ENCODE assay signal across 8 cellular contexts in genomic region chr9:33139421-33140228, GRCh38. TPM values are rescaled to one million over a fixed set of nuclear protein-coding genes. Genes with fewer than 3 reads are reported as not detected.
DNase-seq lines count a peak whose midpoint lies in the region; ATAC-seq and TF ChIP-seq lines count a peak whose summit lies in the region.

No MANE protein-coding gene starts in this region.

- intact Hi-C loops in adrenal gland (cut with DNase I), result no loop called here

- no peaks in the 10 kb centered on the region for H3K9me3 Mint-ChIP-seq in T-helper 2 cell treated with Interferon-gamma antibody and Interleukin-4, amounts not matched to agents 5 μg/mL and 100 μg/mL, for 36 hours
- H3K9me3 Mint-ChIP-seq in stimulated activated memory B cell treated with anti-CD40 and anti-IgM and Interleukin-4, amounts not matched to agents 10 μg/mL and 1 μg/mL and 100 μg/mL, for 72 hours, result no peaks in the 10 kb centered on the region

- no peaks in the 10 kb centered on the region for H3K27me3 Mint-ChIP-seq in T-helper 2 cell treated with Interferon-gamma antibody and Interleukin-4, amounts not matched to agents 5 μg/mL and 100 μg/mL, for 36 hours (ENCODE audit: low read depth)
- no peaks in the 10 kb centered on the region for H3K27me3 Mint-ChIP-seq in stimulated activated memory B cell treated with anti-CD40 and anti-IgM and Interleukin-4, amounts not matched to agents 10 μg/mL and 1 μg/mL and 100 μg/mL, for 72 hours

- no peaks in the 10 kb centered on the region for H3K9me3 ChIP-seq in adrenal gland (replicated peaks in 1 of 3)

- TF ChIP-seq CTCF in adrenal gland (IDR thresholded peaks at IDR 0.05), result no peak

- peaks cover 58 to 81% of the 10 kb centered on the region in 2 donors for H3K4me1 ChIP-seq in adrenal gland (replicated peaks in 1 of 2)

- no peak overlapping the region for H3K4me3 Mint-ChIP-seq in T-helper 2 cell treated with Interferon-gamma antibody and Interleukin-4, amounts not matched to agents 5 μg/mL and 100 μg/mL, for 36 hours
- H3K4me3 Mint-ChIP-seq in stimulated activated memory B cell treated with anti-CD40 and anti-IgM and Interleukin-4, amounts not matched to agents 10 μg/mL and 1 μg/mL and 100 μg/mL, for 72 hours, result peak overlapping the region; percentile 41

- no peaks in the 10 kb centered on the region for H3K27me3 ChIP-seq in adrenal gland

- peak overlapping the region; percentile 33 for H3K27ac Mint-ChIP-seq in T-helper 2 cell treated with Interferon-gamma antibody and Interleukin-4, amounts not matched to agents 5 μg/mL and 100 μg/mL, for 36 hours
- peak overlapping the region; percentile 82 for H3K27ac Mint-ChIP-seq in stimulated activated memory B cell treated with anti-CD40 and anti-IgM and Interleukin-4, amounts not matched to agents 10 μg/mL and 1 μg/mL and 100 μg/mL, for 72 hours

- WGBS in adrenal gland, 4 donors, result 17 to 31% (median 30%) methylated on average over 3 to 18 of the region's 18 CpGs

- peaks cover 48% of the 10 kb centered on the region for H3K4me1 Mint-ChIP-seq in T-helper 2 cell treated with Interferon-gamma antibody and Interleukin-4, amounts not matched to agents 5 μg/mL and 100 μg/mL, for 36 hours (ENCODE audit: low read depth)
- H3K4me1 Mint-ChIP-seq in stimulated activated memory B cell treated with anti-CD40 and anti-IgM and Interleukin-4, amounts not matched to agents 10 μg/mL and 1 μg/mL and 100 μg/mL, for 72 hours, result peaks cover 94% of the 10 kb centered on the region

- TF ChIP-seq POLR2A in adrenal gland (IDR thresholded peaks at IDR 0.05), result peak in 1 of 2 donors; percentile 79

- no peak for DNase-seq in T-helper 2 cell treated with Interferon-gamma antibody and Interleukin-4, amounts not matched to agents 5 μg/mL and 100 μg/mL, for 36 hours (ENCODE audit: low spot score)
- DNase-seq in T-helper 2 cell (no peak), adrenal gland (peak; percentile 89 to 97 (median 94)), kidney glomerular epithelial cell (lab: John Stamatoyannopoulos, UW) (peak; percentile 68)
- no peak for DNase-seq in stimulated activated CD4-positive, alpha-beta T cell treated with anti-CD3 and anti-CD28 coated beads, Interleukin-4, amount 100 ng/mL, for 24 hours

- no peak for ATAC-seq in stimulated activated memory B cell treated with anti-CD40 and anti-IgM and Interleukin-4, amounts not matched to agents 10 μg/mL and 1 μg/mL and 100 μg/mL, for 72 hours
- ATAC-seq in HG03280 (IDR thresholded peaks at IDR 0.05; ENCODE audit: unreplicated experiment), result no peak
- ATAC-seq in GM18873 (IDR thresholded peaks at IDR 0.05; ENCODE audit: low FRiP score, unreplicated experiment), result no peak

- no peak overlapping the region for H3K4me3 ChIP-seq in adrenal gland

- peaks cover 10% of the 10 kb centered on the region for H3K36me3 Mint-ChIP-seq in T-helper 2 cell treated with Interferon-gamma antibody and Interleukin-4, amounts not matched to agents 5 μg/mL and 100 μg/mL, for 36 hours (ENCODE audit: low read depth)
- H3K36me3 Mint-ChIP-seq in stimulated activated memory B cell treated with anti-CD40 and anti-IgM and Interleukin-4, amounts not matched to agents 10 μg/mL and 1 μg/mL and 100 μg/mL, for 72 hours, result peaks cover 36% of the 10 kb centered on the region

- H3K36me3 ChIP-seq in adrenal gland (replicated peaks in 1 of 2), result no peaks in the 10 kb centered on the region

- H3K27ac ChIP-seq in adrenal gland, result peak overlapping the region; percentile 79 to 92 (median 84)

RNA-seq across cellular contexts. Expression of gene B4GALT1, which starts 27.5 kb away (rescaled TPM):
- total RNA-seq in adrenal gland, result 100 to 1,000 TPM in 1 of 8 donors, 10 to 100 TPM in 7; 44.5 to 117 (median 70.1) TPM
- 10 to 100 TPM; 18.7 to 70.5 (median 21.9) TPM for polyA plus RNA-seq in adrenal gland

Comparison
In these comparisons a context has a peak if more than half of its experiments do, and no peak if none do; other contexts are left out.
1. DNase-seq: peak in adrenal gland (7 of 7) and kidney glomerular epithelial cell (single experiment); none in T-helper 2 cell treated with Interferon-gamma antibody and Interleukin-4, amounts not matched to agents 5 μg/mL and 100 μg/mL, for 36 hours (single experiment), T-helper 2 cell (0 of 5) and stimulated activated CD4-positive, alpha-beta T cell treated with anti-CD3 and anti-CD28 coated beads, Interleukin-4, amount 100 ng/mL, for 24 hours (single experiment).